9 cellular contexts compared by ENCODE assay signal in the genomic region with DNA sequence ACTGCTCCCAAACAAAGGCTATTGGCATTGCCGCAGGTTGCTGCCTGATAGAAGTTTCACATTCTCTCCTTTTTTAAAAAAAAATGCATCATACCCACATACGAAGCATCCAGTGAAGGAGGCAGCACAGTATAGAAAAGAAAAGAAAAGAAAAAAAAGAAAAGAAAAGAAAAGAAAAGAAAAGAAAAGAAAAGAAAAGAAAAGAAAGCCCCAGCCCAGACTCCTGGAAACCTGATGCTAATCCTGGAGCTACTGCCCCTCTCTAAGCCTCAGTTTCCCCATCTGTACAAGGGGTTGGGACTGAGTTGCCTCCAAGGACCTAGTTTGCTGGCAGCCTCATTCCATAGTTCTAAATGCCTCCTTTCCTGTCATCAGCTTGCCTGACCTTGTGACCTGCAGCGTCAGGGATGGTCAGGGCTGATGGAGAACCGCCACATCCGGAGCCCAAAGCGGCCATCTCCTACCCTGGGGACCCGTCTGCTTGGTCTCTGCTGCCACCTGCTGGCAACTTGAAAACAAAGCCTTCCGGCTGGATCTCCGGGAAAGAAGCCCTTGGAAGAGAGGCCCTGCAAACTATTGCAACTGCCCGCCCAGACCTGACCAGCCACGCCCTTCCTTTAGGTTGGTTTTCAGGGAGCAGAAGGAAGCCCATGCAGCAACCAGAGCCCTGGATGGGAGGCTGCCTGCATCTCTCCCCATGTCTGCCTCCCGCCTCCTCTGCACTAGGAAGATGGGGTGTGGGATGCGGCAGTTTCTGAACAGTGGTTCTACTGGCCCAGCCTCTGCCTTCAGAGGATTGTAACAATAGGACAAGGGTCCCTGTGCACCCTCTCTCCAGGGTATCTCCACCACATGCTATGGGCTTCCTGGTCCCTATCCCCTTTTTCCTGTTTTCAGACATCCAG. TPM values are rescaled to one million over a fixed set of nuclear protein-coding genes. Genes with fewer than 3 reads are reported as not detected.
DNase-seq lines count a peak whose midpoint lies in the region; ATAC-seq and TF ChIP-seq lines count a peak whose summit lies in the region.
"Had no signal": no experiment of that assay in that cellular context is flagged by ENCODE, and none has a peak within 500 bp of the region (broad histone marks: within the 10 kb centered on the region; RNA-seq: fewer than 3 reads in every experiment).

No MANE protein-coding gene starts in this region.

- H3K27ac Mint-ChIP-seq in memory B cell, result no peak overlapping the region

- no peaks in the 10 kb centered on the region for H3K9me3 Mint-ChIP-seq in memory B cell

- peaks cover 12% of the 10 kb centered on the region for H3K27me3 Mint-ChIP-seq in memory B cell

- H3K36me3 Mint-ChIP-seq in memory B cell, result no peaks in the 10 kb centered on the region

- peak; percentile 87 for TF ChIP-seq CTCF in AG09319 (IDR thresholded peaks at IDR 0.05; ENCODE audit: low read depth, low read length)

- peak; percentile 58 for ATAC-seq in memory B cell (ENCODE audit: low read depth)
- no peak for ATAC-seq in HG02763 (IDR thresholded peaks at IDR 0.05; ENCODE audit: unreplicated experiment)

- peaks cover 6% of the 10 kb centered on the region for H3K4me1 Mint-ChIP-seq in memory B cell

- no peak overlapping the region for H3K4me3 Mint-ChIP-seq in memory B cell

- DNase-seq in AG09319 (ENCODE audit: extremely low read depth, low read depth) (peak; percentile 22), H4 (ENCODE audit: low spot score) (peak; percentile 67), NCI-H748 treated with DMSO at 0.1 percent for 48 hours (lab: John Stamatoyannopoulos, UW) (peak; percentile 59), memory B cell (ENCODE audit: low spot score in 2 of 2) (peak; percentile 56 to 59)
- peak; percentile 80 to 84 for DNase-seq in activated CD4-positive, alpha-beta T cell treated with anti-CD3 and anti-CD28 coated beads, Interleukin-2, amount 50 U/mL, for 48 hours
- peak; percentile 57 for DNase-seq in effector CD4-positive, alpha-beta T cell
- DNase-seq in stimulated activated CD8-positive, alpha-beta memory T cell treated with anti-CD3 and anti-CD28 coated beads, Interleukin-15, amount 100 ng/mL, for 48 hours (ENCODE audit: low read depth in 2 of 2), result peak; percentile 47 to 49

RNA-seq across cellular contexts. Expression of a gene that starts 13.0 kb away (rescaled TPM):
- not detected in 2 replicates for total RNA-seq in H4 (2014; rRNA removed; shearing (Covaris generic))
- total RNA-seq: urinary bladder had no signal

RNA-seq across cellular contexts. Expression of a gene that starts 22.3 kb away (rescaled TPM):
- total RNA-seq in H4 (2014; rRNA removed; shearing (Covaris generic)), result 30.7 and 50.8 TPM in 2 replicates

Comparison
In these comparisons a context has a peak if more than half of its experiments do, and no peak if none do; other contexts are left out.
1. DNase-seq: peak in every context shown above with its lines; median percentile 82 in activated CD4-positive, alpha-beta T cell treated with anti-CD3 and anti-CD28 coated beads, Interleukin-2, amount 50 U/mL, for 48 hours; 67 in H4; 59 in NCI-H748 treated with DMSO at 0.1 percent for 48 hours; 58 in memory B cell; 57 in effector CD4-positive, alpha-beta T cell; 48 in stimulated activated CD8-positive, alpha-beta memory T cell treated with anti-CD3 and anti-CD28 coated beads, Interleukin-15, amount 100 ng/mL, for 48 hours; 22 in AG09319.